ENCODE assay signal across 12 cellular contexts in genomic region chr5:67287795-67288194, GRCh38.
DNase-seq lines count a peak whose midpoint lies in the region; TF ChIP-seq lines count a peak whose summit lies in the region.
"Had no signal": no experiment of that assay in that cellular context is flagged by ENCODE, and none has a peak within 500 bp of the region (broad histone marks: within the 10 kb centered on the region; RNA-seq: fewer than 3 reads in every experiment).

No MANE protein-coding gene starts in this region.

- TF ChIP-seq RAD21 in SK-N-SH (IDR thresholded peaks at IDR 0.05; ENCODE audit: low read length) = no peak

- H3K9me2 ChIP-seq in SK-N-SH = no peaks in the 10 kb centered on the region

- peaks cover 4% of the 10 kb centered on the region for H3F3A ChIP-seq in SK-N-SH (replicated peaks; ENCODE audit: insufficient read depth)

- no peak for TF ChIP-seq CTCF in SK-N-SH (IDR thresholded peaks at IDR 0.05)

- H3K27ac ChIP-seq in SK-N-SH (ENCODE audit: low read depth in 2 of 2, low read length in 1 of 2) = peak overlapping the region; percentile 36 to 38; a peak in 2 of 4 replicates
- H3K27ac ChIP-seq: WERI-Rb-1 had no signal

- TF ChIP-seq EP300 in SK-N-SH (IDR thresholded peaks at IDR 0.05; ENCODE audit: borderline replicate concordance in 1 of 2, low read depth in 1 of 2, low read length in 1 of 2) = peak; percentile 5 to 18; a peak in 1 of 4 replicates

- no peaks in the 10 kb centered on the region for H3K36me3 ChIP-seq in SK-N-SH (replicated peaks in 1 of 2; ENCODE audit: control insufficient read depth in 1 of 2, insufficient read depth in 2 of 2, low read length in 1 of 2)
- H3K36me3 ChIP-seq: WERI-Rb-1 had no signal

- DNase-seq in ELR (ENCODE audit: low read depth) = peak; percentile 24
- no peak for DNase-seq in SK-N-SH
- DNase-seq in fibroblast of peridontal ligament (ENCODE audit: extremely low read depth) = peak; percentile 82
- DNase-seq in renal cortical epithelial cell (ENCODE audit: low read depth) = peak; percentile 69
- DNase-seq in NCI-H510A (lab: John Stamatoyannopoulos, UW) = no peak
- DNase-seq in stimulated activated naive CD4-positive, alpha-beta T cell (lab: John Stamatoyannopoulos, UW) = no peak
- DNase-seq in NCI-H146 treated with DMSO at 0.1 percent for 48 hours (lab: John Stamatoyannopoulos, UW; ENCODE audit: unreplicated experiment) = no peak
- DNase-seq in SW 1271 (lab: John Stamatoyannopoulos, UW) = no peak
- DNase-seq: Caco-2, naive B cell, NCI-H1092 treated with DMSO at 0.1 percent for 48 hours, WERI-Rb-1 had no signal

- no peak overlapping the region for H3K4me3 ChIP-seq in SK-N-SH (ENCODE audit: low read depth in 2 of 2, low read length in 1 of 2)

- H2AFZ ChIP-seq in SK-N-SH (ENCODE audit: low read depth) = no peak overlapping the region; the same call in 1 of the 2 replicates

- CTCF ChIA-PET in SK-N-SH (lab: Yijun Ruan, JAX) = no interaction called here

- H3K9ac ChIP-seq in SK-N-SH = no peak overlapping the region

- H3K4me1 ChIP-seq in SK-N-SH (ENCODE audit: control insufficient read depth in 1 of 2, insufficient read depth in 2 of 2, low read depth in 1 of 2, low read length in 1 of 2) = peaks cover 0 to 13% of the 10 kb centered on the region in 2 experiments; a peak in 1 of 4 replicates

- no peaks in the 10 kb centered on the region for H3K9me3 ChIP-seq in SK-N-SH
- H3K9me3 ChIP-seq: Caco-2 had no signal

- WGBS in SK-N-SH (ENCODE audit: low lambda C conversion rate) = 5% methylated on average over 1 of the region's 1 CpG

- H4K20me1 ChIP-seq in SK-N-SH (ENCODE audit: insufficient read depth) = no peaks in the 10 kb centered on the region

- H3K79me2 ChIP-seq in SK-N-SH (ENCODE audit: insufficient read depth) = no peaks in the 10 kb centered on the region

- no peaks in the 10 kb centered on the region for H3K27me3 ChIP-seq in SK-N-SH (ENCODE audit: insufficient read depth)

- peak overlapping the region; percentile 42; the same call in 1 of the 2 replicates for H3K4me2 ChIP-seq in SK-N-SH

- POLR2A ChIA-PET in SK-N-SH (lab: Yijun Ruan, JAX) = no interaction called here

TF ChIP-seq in SK-N-SH, 30 proteins besides CTCF, POLR2A, EP300 and RAD21:
- TF ChIP-seq TCF12 (IDR thresholded peaks at IDR 0.05) (peak; percentile 53), RXRA (IDR thresholded peaks at IDR 0.05; ENCODE audit: borderline replicate concordance, low read depth) (no peak), YY1 (IDR thresholded peaks at IDR 0.05; ENCODE audit: low read depth) (no peak), NRF1 (IDR thresholded peaks at IDR 0.05; ENCODE audit: low read depth, low read length) (no peak), JUND (IDR thresholded peaks at IDR 0.05) (peak; percentile 59), MEF2A (IDR thresholded peaks at IDR 0.05; ENCODE audit: borderline replicate concordance, low read depth) (peak; percentile 81), FOSL2 (IDR thresholded peaks at IDR 0.05; ENCODE audit: borderline replicate concordance, low read depth) (peak; percentile 73)
- TF ChIP-seq, protein P1, sequence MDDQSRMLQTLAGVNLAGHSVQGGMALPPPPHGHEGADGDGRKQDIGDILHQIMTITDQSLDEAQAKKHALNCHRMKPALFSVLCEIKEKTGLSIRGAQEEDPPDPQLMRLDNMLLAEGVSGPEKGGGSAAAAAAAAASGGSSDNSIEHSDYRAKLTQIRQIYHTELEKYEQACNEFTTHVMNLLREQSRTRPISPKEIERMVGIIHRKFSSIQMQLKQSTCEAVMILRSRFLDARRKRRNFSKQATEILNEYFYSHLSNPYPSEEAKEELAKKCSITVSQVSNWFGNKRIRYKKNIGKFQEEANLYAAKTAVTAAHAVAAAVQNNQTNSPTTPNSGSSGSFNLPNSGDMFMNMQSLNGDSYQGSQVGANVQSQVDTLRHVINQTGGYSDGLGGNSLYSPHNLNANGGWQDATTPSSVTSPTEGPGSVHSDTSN (IDR thresholded peaks at IDR 0.05) = peak; percentile 62

Comparison
In these comparisons a context has a peak if more than half of its experiments do, and no peak if none do; other contexts are left out.
1. DNase-seq: peak in ELR (single experiment), fibroblast of peridontal ligament (single experiment) and renal cortical epithelial cell (single experiment); none in SK-N-SH (single experiment), NCI-H510A (single experiment), stimulated activated naive CD4-positive, alpha-beta T cell (0 of 6), NCI-H146 treated with DMSO at 0.1 percent for 48 hours (single experiment) and SW 1271 (0 of 2).